Comparison of ENCODE assay signal across 18 cellular contexts in genomic region chr18:26747131-26747475, GRCh38.
DNase-seq lines count a peak whose midpoint lies in the region; ATAC-seq, FAIRE-seq and TF ChIP-seq lines count a peak whose summit lies in the region.
"Had no signal": no experiment of that assay in that cellular context is flagged by ENCODE, and none has a peak within 500 bp of the region (broad histone marks: within the 10 kb centered on the region; RNA-seq: fewer than 3 reads in every experiment).

No MANE protein-coding gene starts in this region.

- H3K36me3 ChIP-seq in K562 (ENCODE audit: control insufficient read depth, insufficient read depth, low read length): no peaks in the 10 kb centered on the region
- H3K36me3 ChIP-seq in HepG2 (replicated peaks in 1 of 2; ENCODE audit: control insufficient read depth in 1 of 2, insufficient read depth in 2 of 2, low read length in 2 of 2): no peaks in the 10 kb centered on the region
- no peaks in the 10 kb centered on the region for H3K36me3 ChIP-seq in naive thymus-derived CD4-positive, alpha-beta T cell (ENCODE audit: control insufficient read depth in 2 of 3, insufficient read depth in 3 of 3, low read length in 3 of 3)
- H3K36me3 ChIP-seq: upper lobe of right lung had no signal

- TF ChIP-seq RAD21 in K562 (CRISPR knock-in tag; conservative IDR thresholded peaks at IDR 0.05 in 1 of 2, IDR thresholded peaks at IDR 0.05 in 1 of 2): no peak
- no peak for TF ChIP-seq RAD21 in HepG2 (CRISPR knock-in tag; IDR thresholded peaks at IDR 0.05)

- no peak overlapping the region for H3K9ac ChIP-seq in K562 (ENCODE audit: insufficient read depth in 1 of 2, low read depth in 2 of 2, low read length in 2 of 2)
- no peak overlapping the region for H3K9ac ChIP-seq in HepG2 (ENCODE audit: insufficient read depth, low read depth, low read length)

- no peaks in the 10 kb centered on the region for H3K36me3 Mint-ChIP-seq in naive thymus-derived CD4-positive, alpha-beta T cell
- H3K36me3 Mint-ChIP-seq: memory B cell; stimulated activated naive B cell treated with anti-CD40 and anti-IgM and Interleukin-4, amounts not matched to agents 10 μg/mL and 1 μg/mL and 100 μg/mL, for 72 hours had no signal

- in situ Hi-C loops in K562 (cut with MboI): no loop called here
- in situ Hi-C loops in HepG2 (cut with HindIII; ENCODE audit: extremely low pct_ligation_motif_present, low pct_unique_long_range_greater_than_20kb): no loop called here

- WGBS in K562 (ENCODE audit: insufficient coverage, low coverage, missing lambda C conversion rate): 2% methylated on average over 7 of the region's 7 CpGs
- WGBS in HepG2 (ENCODE audit: low lambda C conversion rate): under 1% methylated on average over 7 of the region's 7 CpGs

- FAIRE-seq in K562 (lab: Jason Lieb, UNC) (no peak), HepG2 (lab: Jason Lieb, UNC) (no peak)

- POLR2A ChIA-PET in K562 (lab: Yijun Ruan, JAX) (no interaction called here), HepG2 (lab: Yijun Ruan, JAX) (no interaction called here)
- POLR2A ChIA-PET in naive thymus-derived CD4-positive, alpha-beta T cell (lab: Charles Lee): interaction anchor here (0.7 kb wide), 1 partner anchor 361 kb away, joined by 3 read pairs; no protein-coding TSS in a partner anchor

- H3K9me3 ChIP-seq in K562 (replicated peaks; ENCODE audit: control insufficient read depth, insufficient read depth, low read depth, low read length): no peaks in the 10 kb centered on the region
- H3K9me3 ChIP-seq in HepG2 (ENCODE audit: low read length): no peaks in the 10 kb centered on the region
- H3K9me3 ChIP-seq in naive thymus-derived CD4-positive, alpha-beta T cell (ENCODE audit: control insufficient read depth in 2 of 3, low read length in 3 of 3): no peaks in the 10 kb centered on the region
- H3K9me3 ChIP-seq: upper lobe of right lung had no signal

- TF ChIP-seq CTCF in K562 (IDR thresholded peaks at IDR 0.05 in 2 of 3, conservative IDR thresholded peaks at IDR 0.05 in 1 of 3; ENCODE audit: insufficient read depth in 2 of 3, low read depth in 1 of 3, low read length in 3 of 3) (no peak), HepG2 (CRISPR knock-in tag; IDR thresholded peaks at IDR 0.05) (no peak)

- H3K27me3 ChIP-seq in K562 (ENCODE audit: control insufficient read depth in 2 of 2, insufficient read depth in 2 of 2, low read length in 2 of 2) (no peaks in the 10 kb centered on the region), HepG2 (ENCODE audit: control insufficient read depth in 1 of 2, insufficient read depth in 2 of 2, low read length in 2 of 2) (no peaks in the 10 kb centered on the region)
- H3K27me3 ChIP-seq in naive thymus-derived CD4-positive, alpha-beta T cell (ENCODE audit: control insufficient read depth in 2 of 2, insufficient read depth in 2 of 2, low read length in 2 of 2): no peaks in the 10 kb centered on the region
- H3K27me3 ChIP-seq: dorsolateral prefrontal cortex, upper lobe of right lung had no signal

- H3K4me3 ChIP-seq in K562 (no peak overlapping the region), HepG2 (replicated peaks in 1 of 3; ENCODE audit: insufficient read depth in 1 of 3, low read depth in 2 of 3, low read length in 3 of 3) (no peak overlapping the region)
- no peak overlapping the region for H3K4me3 ChIP-seq in naive thymus-derived CD4-positive, alpha-beta T cell (ENCODE audit: low read length)
- H3K4me3 ChIP-seq: GM23338, upper lobe of right lung had no signal

- H3K4me1 Mint-ChIP-seq in naive thymus-derived CD4-positive, alpha-beta T cell: no peaks in the 10 kb centered on the region

- no peak overlapping the region for H3K4me2 ChIP-seq in K562 (ENCODE audit: insufficient read depth, low read length)
- H3K4me2 ChIP-seq in HepG2 (ENCODE audit: low read depth, low read length): peak overlapping the region; percentile 39; the same call in 1 of the 2 replicates
- H3K4me2 ChIP-seq: GM23338 had no signal

- H3K27ac Mint-ChIP-seq in naive thymus-derived CD4-positive, alpha-beta T cell: no peak overlapping the region
- H3K27ac Mint-ChIP-seq: B cell; GM23338; memory B cell; stimulated activated naive B cell treated with anti-CD40 and anti-IgM and Interleukin-4, amounts not matched to agents 10 μg/mL and 1 μg/mL and 100 μg/mL, for 72 hours; T-helper 2 cell treated with Interferon-gamma antibody and Interleukin-4, amounts not matched to agents 5 μg/mL and 100 μg/mL, for 36 hours had no signal

- H4K20me1 ChIP-seq in K562 (replicated peaks; ENCODE audit: control insufficient read depth, insufficient read depth, low read length) (no peaks in the 10 kb centered on the region), HepG2 (ENCODE audit: insufficient read depth, low read length) (no peaks in the 10 kb centered on the region)

- ATAC-seq in K562 (no peak), HepG2 (no peak), GM19023 (IDR thresholded peaks at IDR 0.05; ENCODE audit: unreplicated experiment) (no peak), GM21786 (IDR thresholded peaks at IDR 0.05; ENCODE audit: unreplicated experiment) (no peak)
- no peak for ATAC-seq in naive thymus-derived CD4-positive, alpha-beta T cell
- ATAC-seq: GM23338; stimulated activated naive B cell treated with anti-CD40 and anti-IgM and Interleukin-4, amounts not matched to agents 10 μg/mL and 1 μg/mL and 100 μg/mL, for 72 hours had no signal

- H3K27ac ChIP-seq in K562 (ENCODE audit: extremely low read depth, low read depth, low read length): no peak overlapping the region
- H3K27ac ChIP-seq in HepG2 (ENCODE audit: extremely low read length, insufficient read depth, low read length): no peak overlapping the region
- no peak overlapping the region for H3K27ac ChIP-seq in naive thymus-derived CD4-positive, alpha-beta T cell (ENCODE audit: low read depth, low read length)
- H3K27ac ChIP-seq: dorsolateral prefrontal cortex, upper lobe of right lung had no signal

- peaks cover 0 to 5% (median 0%) of the 10 kb centered on the region in 11 donors for H3K9me3 Mint-ChIP-seq in naive thymus-derived CD4-positive, alpha-beta T cell
- H3K9me3 Mint-ChIP-seq: GM23338; memory B cell; stimulated activated naive B cell treated with anti-CD40 and anti-IgM and Interleukin-4, amounts not matched to agents 10 μg/mL and 1 μg/mL and 100 μg/mL, for 72 hours; T-helper 2 cell treated with Interferon-gamma antibody and Interleukin-4, amounts not matched to agents 5 μg/mL and 100 μg/mL, for 36 hours had no signal

- H3K79me2 ChIP-seq in K562 (ENCODE audit: control insufficient read depth, insufficient read depth, low read length) (no peaks in the 10 kb centered on the region), HepG2 (ENCODE audit: insufficient read depth, low read length) (no peaks in the 10 kb centered on the region)

- CTCF ChIA-PET in K562 (lab: Yijun Ruan, JAX; ENCODE audit: low intra/inter-chr PET ratio): no interaction called here
- CTCF ChIA-PET in HepG2 (lab: Yijun Ruan, JAX; ENCODE audit: low intra/inter-chr PET ratio, low total read pairs): no interaction called here
- CTCF ChIA-PET in naive thymus-derived CD4-positive, alpha-beta T cell (lab: Charles Lee): no interaction called here

- DNase-seq in COLO829 (ENCODE audit: low spot score) (peak; percentile 35), M059J (ENCODE audit: low read depth) (peak; percentile 67), K562 (ENCODE audit: extremely low read depth in 1 of 4, low spot score in 3 of 4) (no peak), HepG2 (ENCODE audit: low spot score) (no peak)
- no peak for DNase-seq in effector CD4-positive, alpha-beta T cell
- DNase-seq in naive thymus-derived CD4-positive, alpha-beta T cell: no peak
- DNase-seq: activated CD4-positive, alpha-beta T cell treated with anti-CD3 and anti-CD28 coated beads for 48 hours; activated naive CD4-positive, alpha-beta T cell treated with Interleukin-2 at 50 U/mL for 16 hours; DMS 273 treated with DMSO at 0.1 percent for 48 hours; dorsolateral prefrontal cortex; stimulated activated naive B cell treated with anti-CD40 and anti-IgM and Interleukin-4, amounts not matched to agents 10 μg/mL and 1 μg/mL and 100 μg/mL, for 72 hours; upper lobe of right lung had no signal

- no peak for TF ChIP-seq EP300 in K562 (IDR thresholded peaks at IDR 0.05; ENCODE audit: low read length)
- no peak for TF ChIP-seq EP300 in HepG2 (IDR thresholded peaks at IDR 0.05; ENCODE audit: low read depth in 2 of 2, low read length in 2 of 2)
- no peak for TF ChIP-seq EP300 in HepG2 (CRISPR knock-in tag; IDR thresholded peaks at IDR 0.05; ENCODE audit: borderline replicate concordance)

- H3K4me1 ChIP-seq in K562 (replicated peaks in 1 of 2; ENCODE audit: control insufficient read depth in 2 of 2, insufficient read depth in 2 of 2, low read length in 2 of 2): no peaks in the 10 kb centered on the region
- peaks cover 36% of the 10 kb centered on the region for H3K4me1 ChIP-seq in HepG2 (ENCODE audit: insufficient read depth, low read length)
- H3K4me1 ChIP-seq in naive thymus-derived CD4-positive, alpha-beta T cell (ENCODE audit: control insufficient read depth in 2 of 2, insufficient read depth in 2 of 2, low read length in 2 of 2): no peaks in the 10 kb centered on the region

- H3K9me1 ChIP-seq in K562 (ENCODE audit: control insufficient read depth, insufficient read depth, low read length): no peaks in the 10 kb centered on the region

- H3K4me3 Mint-ChIP-seq in naive thymus-derived CD4-positive, alpha-beta T cell: no peak overlapping the region
- H3K4me3 Mint-ChIP-seq: B cell; GM23338; memory B cell; stimulated activated naive B cell treated with anti-CD40 and anti-IgM and Interleukin-4, amounts not matched to agents 10 μg/mL and 1 μg/mL and 100 μg/mL, for 72 hours; T-helper 2 cell treated with Interferon-gamma antibody and Interleukin-4, amounts not matched to agents 5 μg/mL and 100 μg/mL, for 36 hours had no signal

- BruUV-seq in K562 (replicated peaks; lab: Mats Ljungman, UMichigan): no TSS peak
- no TSS peak for BruUV-seq in HepG2 (replicated peaks; lab: Mats Ljungman, UMichigan)

- intact Hi-C loops in K562 (cut with micrococcal nuclease) (no loop called here), HepG2 (cut with micrococcal nuclease; ENCODE audit: unreplicated experiment) (loop anchor here (5.0 kb wide), 1 partner anchor 1185 kb away; no protein-coding TSS in a partner anchor)
- intact Hi-C loops in naive thymus-derived CD4-positive, alpha-beta T cell (cut with micrococcal nuclease): no loop called here

- TF ChIP-seq POLR2A in K562 (conservative IDR thresholded peaks at IDR 0.05) (no peak), HepG2 (IDR thresholded peaks at IDR 0.05; ENCODE audit: insufficient read depth in 1 of 2, low read depth in 2 of 2, low read length in 2 of 2) (no peak)

- H2AFZ ChIP-seq in K562 (ENCODE audit: low read depth, low read length) (no peak overlapping the region), HepG2 (ENCODE audit: low read length) (no peak overlapping the region)

- peaks cover 0 to 5% (median 3%) of the 10 kb centered on the region in 5 donors for H3K27me3 Mint-ChIP-seq in naive thymus-derived CD4-positive, alpha-beta T cell
- H3K27me3 Mint-ChIP-seq: B cell; stimulated activated naive B cell treated with anti-CD40 and anti-IgM and Interleukin-4, amounts not matched to agents 10 μg/mL and 1 μg/mL and 100 μg/mL, for 72 hours had no signal

TF ChIP-seq in K562, 482 proteins besides CTCF, POLR2A, EP300 and RAD21 (continues in another document):
- no peak for TF ChIP-seq SMARCA4 (IDR thresholded peaks at IDR 0.05)

Comparison
In these comparisons a context has a peak if more than half of its experiments do, and no peak if none do; other contexts are left out.
1. DNase-seq: peak in COLO829 (single experiment) and M059J (single experiment); none in K562 (0 of 4), HepG2 (single experiment), effector CD4-positive, alpha-beta T cell (single experiment) and naive thymus-derived CD4-positive, alpha-beta T cell (0 of 9).